Comparison of ENCODE assay signal across 24 cellular contexts in the genomic region with DNA sequence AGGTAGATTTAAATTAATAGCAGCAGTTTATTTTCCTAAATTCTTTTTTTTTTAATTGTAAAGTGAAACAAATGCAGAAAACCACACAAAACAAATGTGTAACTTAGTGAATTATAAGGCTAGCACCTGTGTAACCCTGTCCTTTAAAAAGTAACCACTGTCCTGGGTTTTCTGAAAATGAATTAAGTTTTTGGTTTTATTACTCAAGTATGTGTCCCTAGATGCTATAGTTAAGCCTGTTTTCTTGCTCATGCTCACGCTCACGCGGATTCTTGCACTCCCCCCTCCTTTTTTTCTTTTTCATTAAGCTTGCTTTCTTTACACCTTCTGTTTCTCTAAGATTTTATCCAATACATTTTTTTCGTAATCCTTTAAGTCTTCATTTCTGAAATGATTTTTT. TPM values are rescaled to one million over a fixed set of nuclear protein-coding genes. Genes with fewer than 3 reads are reported as not detected.
DNase-seq lines count a peak whose midpoint lies in the region; ATAC-seq, FAIRE-seq and TF ChIP-seq lines count a peak whose summit lies in the region.
"Had no signal": no experiment of that assay in that cellular context is flagged by ENCODE, and none has a peak within 500 bp of the region (broad histone marks: within the 10 kb centered on the region; RNA-seq: fewer than 3 reads in every experiment).

No MANE protein-coding gene starts in this region.

- H3K36me3 ChIP-seq in Loucy (ENCODE audit: insufficient read depth, low read length): no peaks in the 10 kb centered on the region
- no peaks in the 10 kb centered on the region for H3K36me3 ChIP-seq in GM12878 (ENCODE audit: control insufficient read depth in 2 of 2, insufficient read depth in 2 of 2, low read length in 1 of 2)
- H3K36me3 ChIP-seq: BLaER1 had no signal

- TF ChIP-seq RAD21 in GM12878 (IDR thresholded peaks at IDR 0.05; ENCODE audit: insufficient read depth, low read depth, low read length): no peak

- no peaks in the 10 kb centered on the region for H3K9me3 ChIP-seq in Loucy (ENCODE audit: insufficient read depth, low read depth, low read length)
- no peaks in the 10 kb centered on the region; the same call in 1 of the 3 replicates for H3K9me3 ChIP-seq in GM12878 (replicated peaks; ENCODE audit: control insufficient read depth, insufficient read depth, low read length)

- H3K4me1 Mint-ChIP-seq in activated T-cell treated with anti-CD3 and anti-CD28 coated beads, Interleukin-2, amount 50 U/mL, for 24 hours (ENCODE audit: low read depth): peaks cover 71% of the 10 kb centered on the region
- peaks cover 48% of the 10 kb centered on the region for H3K4me1 Mint-ChIP-seq in neural crest cell

- POLR2A ChIA-PET in GM12878 (lab: Charles Lee): interaction anchor here (0.5 to 1.7 kb wide), 9 partner anchors 10 to 1707 kb away, joined by 3 to 5 read pairs (median 3); a partner anchor contains a TSS

- RAD21 ChIA-PET in GM12878 (lab: Charles Lee; ENCODE audit: unreplicated experiment): interaction anchor here (0.5 to 2.2 kb wide), 7 partner anchors 8 to 415 kb away, joined by 3 to 10 read pairs (median 4); no protein-coding TSS in a partner anchor

- no peak overlapping the region for H2AFZ ChIP-seq in Loucy (ENCODE audit: low read length)
- H2AFZ ChIP-seq in GM12878 (ENCODE audit: control insufficient read depth, low read depth, low read length): no peak overlapping the region
- H2AFZ ChIP-seq: hepatocyte, parathyroid adenoma had no signal

- WGBS in GM12878 (ENCODE audit: insufficient coverage, insufficient replicate concordance, low lambda C conversion rate, missing lambda C conversion rate): 98% methylated on average over 4 of the region's 4 CpGs

- H3K9ac ChIP-seq in Loucy (ENCODE audit: low read depth, low read length, poor library complexity, severe bottlenecking): no peak overlapping the region
- H3K9ac ChIP-seq in GM12878 (ENCODE audit: control insufficient read depth, insufficient read depth, low read length): no peak overlapping the region
- H3K9ac ChIP-seq: BLaER1, parathyroid adenoma had no signal

- no peak for ATAC-seq in GM12878
- ATAC-seq: foreskin keratinocyte, sciatic nerve had no signal

- TF ChIP-seq EP300 in GM12878 (IDR thresholded peaks at IDR 0.05; ENCODE audit: borderline replicate concordance in 1 of 2, control insufficient read depth in 1 of 2, low read depth in 2 of 2, low read length in 2 of 2): no peak

- no peaks in the 10 kb centered on the region for H3K9me2 ChIP-seq in Loucy (replicated peaks; ENCODE audit: low read depth, low read length)

- H3K4me1 ChIP-seq in Loucy (ENCODE audit: insufficient read depth, low read length, poor library complexity, severe bottlenecking): peaks cover 57% of the 10 kb centered on the region
- peaks cover 7% of the 10 kb centered on the region for H3K4me1 ChIP-seq in GM12878 (ENCODE audit: control insufficient read depth, insufficient read depth, low read length)
- H3K4me1 ChIP-seq: parathyroid adenoma had no signal

- peaks cover 99% of the 10 kb centered on the region for H3K79me2 ChIP-seq in Loucy (ENCODE audit: insufficient read depth, low read length)
- H3K79me2 ChIP-seq in GM12878 (ENCODE audit: control insufficient read depth, insufficient read depth, low read length): peaks cover 99% of the 10 kb centered on the region

- TF ChIP-seq CTCF in Loucy (conservative IDR thresholded peaks at IDR 0.05; ENCODE audit: low read length): no peak
- no peak for TF ChIP-seq CTCF in GM12878 (IDR thresholded peaks at IDR 0.05 in 2 of 3, conservative IDR thresholded peaks at IDR 0.05 in 1 of 3; ENCODE audit: control insufficient read depth in 2 of 3, extremely low read depth in 1 of 3, insufficient read depth in 1 of 3, low read depth in 3 of 3, low read length in 3 of 3)
- TF ChIP-seq CTCF in neural crest cell (conservative IDR thresholded peaks at IDR 0.05): no peak
- TF ChIP-seq CTCF in GM20000 (IDR thresholded peaks at IDR 0.05; ENCODE audit: extremely low read depth, missing control alignments): no peak

- H4K20me1 ChIP-seq in Loucy (ENCODE audit: insufficient read depth, low read length, poor library complexity, severe bottlenecking) (peaks cover 83% of the 10 kb centered on the region), GM12878 (ENCODE audit: control insufficient read depth, insufficient read depth) (no peaks in the 10 kb centered on the region)

- peak overlapping the region; percentile 71 for H3K27ac Mint-ChIP-seq in activated T-cell treated with anti-CD3 and anti-CD28 coated beads, Interleukin-2, amount 50 U/mL, for 24 hours
- H3K27ac Mint-ChIP-seq in neural crest cell (ENCODE audit: unreplicated experiment): no peak overlapping the region
- H3K27ac Mint-ChIP-seq: T-helper 1 cell treated with Interleukin-12 subunit alpha and Interleukin-12 subunit beta and Interleukin-4 antibody, amounts not matched to agents 30 μg/mL and 1 μg/mL, for 36 hours had no signal

- CTCF ChIA-PET in GM12878 (lab: Yijun Ruan, JAX): interaction anchor here (0.5 to 2.3 kb wide), 3 partner anchors 10 to 423 kb away, joined by 3 to 11 read pairs (median 4); no protein-coding TSS in a partner anchor

- TF ChIP-seq POLR2A in GM12878 (IDR thresholded peaks at IDR 0.05; ENCODE audit: low read depth, low read length): no peak

- peaks cover 30% of the 10 kb centered on the region for H3K36me3 Mint-ChIP-seq in activated T-cell treated with anti-CD3 and anti-CD28 coated beads, Interleukin-2, amount 50 U/mL, for 24 hours (ENCODE audit: low read depth)
- H3K36me3 Mint-ChIP-seq in neural crest cell (ENCODE audit: low read depth): peaks cover 6% of the 10 kb centered on the region

- DNase-seq in activated T-cell treated with anti-CD3 and anti-CD28 coated beads, Interleukin-2, amount 50 U/mL, for 24 hours: no peak
- DNase-seq in activated T-cell treated with anti-CD3 and anti-CD28 coated beads for 4 hours (no peak), GM12878 (ENCODE audit: low read depth, low spot score) (no peak), neural crest cell (ENCODE audit: low read depth, low spot score) (no peak), SHP77 treated with DMSO at 0.1 percent for 48 hours (lab: John Stamatoyannopoulos, UW) (no peak), GM19239 (ENCODE audit: insufficient read length, low spot score) (no peak), GM20000 (ENCODE audit: low spot score) (no peak)
- DNase-seq: activated CD4-positive, CD25-positive, alpha-beta regulatory T cell; activated effector memory CD4-positive, alpha-beta T cell treated with anti-CD3 and anti-CD28 coated beads, Interleukin-2, amount 50 U/mL, for 16 hours; anterior cingulate cortex; caudate nucleus; foreskin keratinocyte; NCI-H1694 treated with DMSO at 0.1 percent for 48 hours; NCI-H2227 treated with DMSO at 0.1 percent for 48 hours; NCI-H774; PC-3 had no signal

- BruUV-seq in GM12878 (replicated peaks; lab: Mats Ljungman, UMichigan): no TSS peak

- no peaks in the 10 kb centered on the region for H3K27me3 Mint-ChIP-seq in activated T-cell treated with anti-CD3 and anti-CD28 coated beads, Interleukin-2, amount 50 U/mL, for 24 hours
- no peaks in the 10 kb centered on the region for H3K27me3 Mint-ChIP-seq in neural crest cell (ENCODE audit: low read depth)

- no peak for FAIRE-seq in GM12878 (lab: Jason Lieb, UNC)
- FAIRE-seq in GM19239 (lab: Jason Lieb, UNC): no peak
- FAIRE-seq: keratinocyte had no signal

- intact Hi-C loops in GM12878 (cut with micrococcal nuclease; ENCODE audit: unreplicated experiment): no loop called here

- H3K4me2 ChIP-seq in Loucy (ENCODE audit: low read depth, low read length, poor library complexity, severe bottlenecking) (peak overlapping the region; percentile 64), GM12878 (ENCODE audit: control insufficient read depth, insufficient read depth) (peak overlapping the region; percentile 26; the same call in 1 of the 2 replicates)
- H3K4me2 ChIP-seq: BLaER1, hepatocyte had no signal

- no peak overlapping the region for H3K4me3 Mint-ChIP-seq in activated T-cell treated with anti-CD3 and anti-CD28 coated beads, Interleukin-2, amount 50 U/mL, for 24 hours
- peak overlapping the region; percentile 22 for H3K4me3 Mint-ChIP-seq in neural crest cell
- H3K4me3 Mint-ChIP-seq: T-helper 1 cell treated with Interleukin-12 subunit alpha and Interleukin-12 subunit beta and Interleukin-4 antibody, amounts not matched to agents 30 μg/mL and 1 μg/mL, for 36 hours had no signal

- SMC1A ChIA-PET in GM12878 (lab: Charles Lee; ENCODE audit: uncharacterized antibody, unreplicated experiment): interaction anchor here (1.2 to 3.4 kb wide), 3 partner anchors 10 to 45 kb away, joined by 3 to 23 read pairs (median 5); no protein-coding TSS in a partner anchor

- H3K27me3 ChIP-seq in Loucy (ENCODE audit: insufficient read depth, low read length, poor library complexity, severe bottlenecking) (no peaks in the 10 kb centered on the region), GM12878 (replicated peaks in 1 of 2; ENCODE audit: control insufficient read depth in 2 of 2, insufficient read depth in 2 of 2, low read length in 1 of 2) (no peaks in the 10 kb centered on the region)
- H3K27me3 ChIP-seq: BLaER1, foreskin keratinocyte, hepatocyte had no signal

- 0 out of 2 replicates have a peak, but pooled peaks cover 2% of the 10 kb centered on the region for H3F3A ChIP-seq in Loucy (ENCODE audit: low read depth)

- H3K4me3 ChIP-seq in Loucy (ENCODE audit: low read length, poor library complexity, severe bottlenecking): peak overlapping the region; percentile 21
- no peak overlapping the region for H3K4me3 ChIP-seq in GM12878
- H3K4me3 ChIP-seq: BLaER1, hepatocyte, lung had no signal

- H3K9me3 Mint-ChIP-seq in activated T-cell treated with anti-CD3 and anti-CD28 coated beads, Interleukin-2, amount 50 U/mL, for 24 hours: peaks cover 6% of the 10 kb centered on the region
- H3K9me3 Mint-ChIP-seq in neural crest cell: no peaks in the 10 kb centered on the region
- H3K9me3 Mint-ChIP-seq: T-helper 1 cell treated with Interleukin-12 subunit alpha and Interleukin-12 subunit beta and Interleukin-4 antibody, amounts not matched to agents 30 μg/mL and 1 μg/mL, for 36 hours had no signal

- in situ Hi-C loops in GM12878 (cut with MboI): no loop called here

- no peak overlapping the region; the same call in 1 of the 2 replicates for H3K27ac ChIP-seq in GM12878 (ENCODE audit: control insufficient read depth, insufficient read depth)
- H3K27ac ChIP-seq: BLaER1, foreskin keratinocyte, hepatocyte, parathyroid adenoma had no signal

RNA-seq across cellular contexts. Expression of a gene that starts 7.8 kb away (rescaled TPM):
- 46.2 and 53.4 TPM in 2 replicates for total RNA-seq in GM12878 (2013; cell fraction: nucleolus; rRNA removed)
- total RNA-seq in GM12878 (2014; rRNA removed): 32.5 and 36.6 TPM in 2 replicates
- total RNA-seq in GM12878 (2014; rRNA removed; fragmentation: Illumina TruSeq; extraction: Trizol): 34.4 and 34.7 TPM in 2 replicates
- 26.6 and 29.9 TPM in 2 replicates for total RNA-seq in GM12878 (2021)
- 4.8 TPM for polyA plus RNA-seq in GM12878 (2011; ENCODE audit: low read depth)
- 28.7 and 36.0 TPM in 2 replicates for polyA plus RNA-seq in GM12878 (2011; rRNA removed)
- 13.0 and 15.2 TPM in 2 replicates for polyA plus RNA-seq in GM12878 (2011; cell fraction: cytosol; rRNA removed)
- polyA plus RNA-seq in GM12878 (2011; cell fraction: nucleus; rRNA removed): 13.7 and 14.3 TPM in 2 replicates
- 6.2 and 9.2 TPM in 2 replicates for polyA plus RNA-seq in GM12878 (2012)
- polyA plus RNA-seq in GM12878 (2014; fragmentation: Illumina TruSeq; extraction: Trizol): 26.5 and 27.0 TPM in 2 replicates
- 10 to 100 TPM in 1 of 2 experiments, 1 to 10 TPM in 1; 10.0 to 27.4 TPM for polyA plus RNA-seq in GM12878 (2014; fragmentation: Nextera tagmentation; extraction: Ambion mirVana)
- polyA plus RNA-seq in GM12878 (2014; rRNA removed): 10.8 and 12.7 TPM in 2 replicates
- 10 to 100 TPM; 29.7 to 30.4 TPM for polyA plus RNA-seq in GM12878 (2016; fragmentation: Nextera tagmentation; extraction: Ambion mirVana)
- polyA minus RNA-seq in GM12878 (2011; rRNA and poly(A)+ RNA removed): 37.4 and 53.0 TPM in 2 replicates
- 15.3 and 19.9 TPM in 2 replicates for polyA minus RNA-seq in GM12878 (2011; cell fraction: cytosol; rRNA and poly(A)+ RNA removed)
- 19.0 and 30.0 TPM in 2 replicates for polyA minus RNA-seq in GM12878 (2011; cell fraction: nucleus; rRNA and poly(A)+ RNA removed)
- total RNA-seq in neural crest cell: 24.7 and 28.6 TPM in 2 replicates
